In genomic region chr19:8334458-8335342, GRCh38 we compare ENCODE assay signal across 8 cellular contexts. TPM values are rescaled to one million over a fixed set of nuclear protein-coding genes. Genes with fewer than 3 reads are reported as not detected.
DNase-seq lines count a peak whose midpoint lies in the region; ATAC-seq and TF ChIP-seq lines count a peak whose summit lies in the region.

No MANE protein-coding gene starts in this region.

- H3K9me3 ChIP-seq in BE2C (0 out of 2 replicates have a peak, but pooled peaks cover 5% of the 10 kb centered on the region), thoracic aorta (no peaks in the 10 kb centered on the region)

- no peaks in the 10 kb centered on the region for H3K36me3 ChIP-seq in BE2C
- H3K36me3 ChIP-seq in thoracic aorta = no peaks in the 10 kb centered on the region

- no peak overlapping the region for H3K27ac ChIP-seq in thoracic aorta

- TF ChIP-seq CTCF in BE2C (IDR thresholded peaks at IDR 0.05; ENCODE audit: low read depth, low read length) (no peak), astrocyte of the spinal cord (IDR thresholded peaks at IDR 0.05; ENCODE audit: low read depth, low read length) (no peak), thoracic aorta (IDR thresholded peaks at IDR 0.05) (no peak)

- in situ Hi-C loops in astrocyte of the spinal cord (cut with HindIII; ENCODE audit: low sequenced_read_pairs) = no loop called here

- H3K4me1 ChIP-seq in BE2C = no peaks in the 10 kb centered on the region
- H3K4me1 ChIP-seq in thoracic aorta (ENCODE audit: control insufficient read depth in 1 of 2, low read depth in 2 of 2) = peaks cover 4 to 22% of the 10 kb centered on the region in 2 donors

- no peak overlapping the region for H3K4me3 ChIP-seq in BE2C (ENCODE audit: low read depth, low read length)
- H3K4me3 ChIP-seq in astrocyte of the spinal cord (ENCODE audit: low read depth, low read length) = no peak overlapping the region
- H3K4me3 ChIP-seq in thoracic aorta = peak overlapping the region; percentile 17

- ATAC-seq in GM18909 (IDR thresholded peaks at IDR 0.05; ENCODE audit: poor library complexity, unreplicated experiment) (peak; percentile 67), thoracic aorta (ENCODE audit: insufficient number of reproducible peaks, low FRiP score, low read depth) (no peak)

- H3K27me3 ChIP-seq in BE2C (peaks cover 64% of the 10 kb centered on the region), thoracic aorta (replicated peaks; ENCODE audit: insufficient read depth) (peaks cover 8% of the 10 kb centered on the region)

- DNase-seq in BE2C = peak; percentile 73
- peak; percentile 85 for DNase-seq in NCI-H510A (lab: John Stamatoyannopoulos, UW)
- peak; percentile 51 for DNase-seq in astrocyte of the spinal cord (ENCODE audit: low read depth, low spot score)
- peak; percentile 84 for DNase-seq in islet precursor cell
- DNase-seq in thoracic aorta (ENCODE audit: low spot score) = no peak
- no peak for DNase-seq in NCI-H1436 treated with DMSO at 0.1 percent for 48 hours (lab: John Stamatoyannopoulos, UW)
- no peak for DNase-seq in GM19238 (ENCODE audit: insufficient read length, low spot score)

RNA-seq across cellular contexts. Expression of gene KANK3, which starts 8.4 kb away (rescaled TPM):
- not detected for polyA plus RNA-seq in BE2C (2012; ENCODE audit: insufficient read depth, insufficient read length, low read depth)
- total RNA-seq in thoracic aorta = 10 to 100 TPM; 10.0 to 13.0 TPM

RNA-seq across cellular contexts. Expression of gene RPS28, which starts 13.4 kb away (rescaled TPM):
- 1,781 TPM for polyA plus RNA-seq in BE2C (2012; ENCODE audit: insufficient read depth, insufficient read length, low read depth)
- 100 to 1,000 TPM; 146 to 179 TPM for total RNA-seq in thoracic aorta

RNA-seq across cellular contexts. Expression of gene NDUFA7, which starts 13.5 kb away (rescaled TPM):
- 211 TPM for polyA plus RNA-seq in BE2C (2012; ENCODE audit: insufficient read depth, insufficient read length, low read depth)
- 10 to 100 TPM in 1 of 2 donors, 1 to 10 TPM in 1; 9.2 to 22.2 TPM for total RNA-seq in thoracic aorta

RNA-seq across cellular contexts. Expression of gene CD320, which starts 26.5 kb away (rescaled TPM):
- 287 TPM for polyA plus RNA-seq in BE2C (2012; ENCODE audit: insufficient read depth, insufficient read length, low read depth)
- 10 to 100 TPM; 21.7 to 58.1 TPM for total RNA-seq in thoracic aorta

RNA-seq across cellular contexts. Expression of gene ANGPTL4, which starts 29.3 kb away (rescaled TPM):
- 14.4 TPM for polyA plus RNA-seq in BE2C (2012; ENCODE audit: insufficient read depth, insufficient read length, low read depth)
- 10 to 100 TPM; 29.9 to 99.1 TPM for total RNA-seq in thoracic aorta

Comparison
In these comparisons a context has a peak if more than half of its experiments do, and no peak if none do; other contexts are left out.
1. DNase-seq: peak in BE2C (single experiment), NCI-H510A (single experiment), astrocyte of the spinal cord (single experiment) and islet precursor cell (single experiment); none in thoracic aorta (single experiment), NCI-H1436 treated with DMSO at 0.1 percent for 48 hours (single experiment) and GM19238 (single experiment).